Comparison of ENCODE assay signal across 7 cellular contexts in the genomic region with DNA sequence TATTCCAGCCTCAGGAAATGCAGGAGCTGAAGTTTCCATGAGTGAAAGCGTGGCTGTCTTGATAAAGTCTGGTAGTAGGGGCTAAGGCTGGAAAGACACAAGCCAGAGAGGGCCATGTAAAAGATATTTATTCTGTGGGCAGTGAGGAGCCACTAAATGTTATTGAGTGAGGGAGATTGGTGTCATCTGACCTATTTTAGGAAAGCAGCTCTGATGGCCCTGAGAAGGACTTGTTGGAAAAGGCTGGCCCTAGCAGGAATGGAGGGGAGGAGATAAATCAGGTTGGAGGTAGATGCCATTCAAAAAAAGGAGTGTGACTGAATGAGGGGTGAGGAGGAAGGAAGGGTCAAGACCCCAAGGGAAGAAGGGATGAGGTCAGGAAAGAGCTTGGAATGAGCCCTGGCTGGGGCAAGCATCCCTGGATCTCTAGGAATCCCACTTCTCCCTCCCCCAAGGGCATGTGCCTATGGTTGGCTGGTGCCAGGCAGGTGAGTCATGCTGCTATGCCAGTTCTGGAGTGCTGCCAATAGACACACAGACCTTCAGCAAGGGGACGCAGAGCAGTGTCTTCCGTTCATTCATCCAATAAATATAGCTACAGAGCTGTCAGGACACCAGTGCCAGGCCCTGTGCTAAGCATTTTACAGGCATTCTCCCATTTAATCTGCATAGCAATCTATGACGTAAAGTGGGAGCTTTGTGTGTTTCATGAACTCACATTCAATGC. TPM values are rescaled to one million over a fixed set of nuclear protein-coding genes. Genes with fewer than 3 reads are reported as not detected.
DNase-seq lines count a peak whose midpoint lies in the region; ATAC-seq and TF ChIP-seq lines count a peak whose summit lies in the region.

No MANE protein-coding gene starts in this region.

- TF ChIP-seq EP300 in gastroesophageal sphincter (IDR thresholded peaks at IDR 0.05): no peak
- TF ChIP-seq EP300 in sigmoid colon (IDR thresholded peaks at IDR 0.05): peak in 1 of 4 donors; percentile 71

- H3K27ac ChIP-seq in RWPE2 (ENCODE audit: poor library complexity, severe bottlenecking): peak overlapping the region; percentile 99
- peak overlapping the region in 3 of 4 donors; percentile 62 to 88 (median 81) for H3K27ac ChIP-seq in gastroesophageal sphincter
- H3K27ac ChIP-seq in sigmoid colon: peak overlapping the region; percentile 33 to 82 (median 66)

- no peaks in the 10 kb centered on the region for H3K36me3 Mint-ChIP-seq in natural killer cell
- H3K36me3 Mint-ChIP-seq in stimulated activated memory B cell treated with anti-CD40 and anti-IgM and Interleukin-4, amounts not matched to agents 10 μg/mL and 1 μg/mL and 100 μg/mL, for 72 hours: no peaks in the 10 kb centered on the region

- no peak overlapping the region for H3K4me3 Mint-ChIP-seq in natural killer cell
- H3K4me3 Mint-ChIP-seq in stimulated activated memory B cell treated with anti-CD40 and anti-IgM and Interleukin-4, amounts not matched to agents 10 μg/mL and 1 μg/mL and 100 μg/mL, for 72 hours: no peak overlapping the region

- no peaks in the 10 kb centered on the region for H3K9me3 Mint-ChIP-seq in natural killer cell
- no peaks in the 10 kb centered on the region for H3K9me3 Mint-ChIP-seq in stimulated activated memory B cell treated with anti-CD40 and anti-IgM and Interleukin-4, amounts not matched to agents 10 μg/mL and 1 μg/mL and 100 μg/mL, for 72 hours

- H3K4me1 Mint-ChIP-seq in natural killer cell: no peaks in the 10 kb centered on the region
- peaks cover 7% of the 10 kb centered on the region for H3K4me1 Mint-ChIP-seq in stimulated activated memory B cell treated with anti-CD40 and anti-IgM and Interleukin-4, amounts not matched to agents 10 μg/mL and 1 μg/mL and 100 μg/mL, for 72 hours

- no peak overlapping the region for H3K27ac Mint-ChIP-seq in natural killer cell
- no peak overlapping the region for H3K27ac Mint-ChIP-seq in stimulated activated memory B cell treated with anti-CD40 and anti-IgM and Interleukin-4, amounts not matched to agents 10 μg/mL and 1 μg/mL and 100 μg/mL, for 72 hours

- WGBS in gastroesophageal sphincter (ENCODE audit: low coverage in 1 of 2), 2 donors: 8 to 19% methylated on average over 2 to 3 of the region's 4 CpGs
- WGBS in sigmoid colon, 2 donors: 38 to 62% methylated on average over 4 of the region's 4 CpGs

- H3K27me3 Mint-ChIP-seq in natural killer cell (ENCODE audit: low read depth in 2 of 2): no peaks in the 10 kb centered on the region
- H3K27me3 Mint-ChIP-seq in stimulated activated memory B cell treated with anti-CD40 and anti-IgM and Interleukin-4, amounts not matched to agents 10 μg/mL and 1 μg/mL and 100 μg/mL, for 72 hours: no peaks in the 10 kb centered on the region

- H3K4me3 ChIP-seq in RWPE2 (ENCODE audit: severe bottlenecking) (no peak overlapping the region), gastroesophageal sphincter (no peak overlapping the region), sigmoid colon (no peak overlapping the region)

- H3K36me3 ChIP-seq in RWPE2 (ENCODE audit: low read depth) (no peaks in the 10 kb centered on the region), gastroesophageal sphincter (peaks cover 0 to 23% of the 10 kb centered on the region in 2 donors), sigmoid colon (peaks cover 0 to 16% (median 5%) of the 10 kb centered on the region in 4 donors)

- H3K4me1 ChIP-seq in RWPE2 (ENCODE audit: insufficient read depth, poor library complexity, severe bottlenecking) (peaks cover 47% of the 10 kb centered on the region), gastroesophageal sphincter (peaks cover 0 to 24% (median 8%) of the 10 kb centered on the region in 3 donors), sigmoid colon (peaks cover 0 to 30% (median 22%) of the 10 kb centered on the region in 4 donors)

- no peaks in the 10 kb centered on the region for H3K9me3 ChIP-seq in RWPE2 (ENCODE audit: severe bottlenecking)
- H3K9me3 ChIP-seq in gastroesophageal sphincter: no peaks in the 10 kb centered on the region
- no peaks in the 10 kb centered on the region for H3K9me3 ChIP-seq in sigmoid colon

- TF ChIP-seq POLR2A in gastroesophageal sphincter (IDR thresholded peaks at IDR 0.05) (no peak), sigmoid colon (IDR thresholded peaks at IDR 0.05) (no peak)

- no peaks in the 10 kb centered on the region for H3K27me3 ChIP-seq in RWPE2 (ENCODE audit: insufficient read depth, poor library complexity, severe bottlenecking)
- no peaks in the 10 kb centered on the region for H3K27me3 ChIP-seq in gastroesophageal sphincter
- H3K27me3 ChIP-seq in sigmoid colon: no peaks in the 10 kb centered on the region

- DNase-seq in HUDEP-2 (lab: John Stamatoyannopoulos, UW; ENCODE audit: unreplicated experiment in 76 of 76): peak in 47 of 76 experiments; percentile 3 to 65 (median 23)
- peak; percentile 95 for DNase-seq in RWPE2 (ENCODE audit: low spot score)
- DNase-seq in sigmoid colon: no peak
- no peak for DNase-seq in NOMO-1 treated with DMSO at 0.1 percent for 48 hours (lab: John Stamatoyannopoulos, UW; ENCODE audit: unreplicated experiment)
- DNase-seq in natural killer cell: no peak

- peak; percentile 62 for ATAC-seq in RWPE2 (ENCODE audit: low read depth)
- ATAC-seq in gastroesophageal sphincter: peak; percentile 88
- no peak for ATAC-seq in natural killer cell
- ATAC-seq in stimulated activated memory B cell treated with anti-CD40 and anti-IgM and Interleukin-4, amounts not matched to agents 10 μg/mL and 1 μg/mL and 100 μg/mL, for 72 hours: no peak

- TF ChIP-seq CTCF in RWPE2 (IDR thresholded peaks at IDR 0.05; ENCODE audit: poor library complexity, severe bottlenecking) (no peak), gastroesophageal sphincter (IDR thresholded peaks at IDR 0.05) (no peak), sigmoid colon (IDR thresholded peaks at IDR 0.05) (no peak), natural killer cell (IDR thresholded peaks at IDR 0.05) (no peak)

- intact Hi-C loops in sigmoid colon (cut with DNase I) (no loop called here), natural killer cell (cut with micrococcal nuclease) (no loop called here)

RNA-seq across cellular contexts. Expression of a gene that starts 2.0 kb away (rescaled TPM):
- total RNA-seq in gastroesophageal sphincter: under 1 TPM in 1 of 4 donors, not detected in 3; 0.54 TPM
- under 1 TPM in 1 of 4 donors, not detected in 3; 0.49 TPM for total RNA-seq in sigmoid colon
- polyA plus RNA-seq in sigmoid colon: 1 to 10 TPM in 1 of 3 donors, under 1 TPM in 1, not detected in 1; 0.31 to 1.2 TPM
- total RNA-seq in natural killer cell: not detected

RNA-seq across cellular contexts. Expression of a gene that starts 9.7 kb away (rescaled TPM):
- 1 to 10 TPM in 2 of 4 donors, under 1 TPM in 2; 0.62 to 2.5 (median 1.1) TPM for total RNA-seq in gastroesophageal sphincter
- under 1 TPM in 1 of 4 donors, not detected in 3; 0.71 TPM for total RNA-seq in sigmoid colon
- 1 to 10 TPM in 1 of 3 donors, under 1 TPM in 1, not detected in 1; 0.26 to 1.2 TPM for polyA plus RNA-seq in sigmoid colon
- total RNA-seq in natural killer cell: not detected

RNA-seq across cellular contexts. Expression of a gene that starts 15.0 kb away (rescaled TPM):
- total RNA-seq in gastroesophageal sphincter (not detected), sigmoid colon (not detected), natural killer cell (under 1 TPM in 1 of 3 donors, not detected in 2; 0.32 TPM)
- not detected for polyA plus RNA-seq in sigmoid colon

RNA-seq across cellular contexts. Expression of a gene that starts 58.8 kb away (rescaled TPM):
- total RNA-seq in gastroesophageal sphincter (10 to 100 TPM in 1 of 4 donors, 1 to 10 TPM in 3; 1.2 to 10.3 (median 2.9) TPM), sigmoid colon (10 to 100 TPM in 1 of 4 donors, 1 to 10 TPM in 2, under 1 TPM in 1; 0.83 to 23.4 (median 5.4) TPM), natural killer cell (1 to 10 TPM in 2 of 3 donors, under 1 TPM in 1; 0.14 to 2.0 (median 1.6) TPM)
- 1 to 10 TPM; 1.2 to 2.5 (median 2.5) TPM for polyA plus RNA-seq in sigmoid colon

Comparison
In these comparisons a context has a peak if more than half of its experiments do, and no peak if none do; other contexts are left out.
1. DNase-seq: peak in HUDEP-2 (47 of 76) and RWPE2 (single experiment); none in sigmoid colon (single experiment), NOMO-1 treated with DMSO at 0.1 percent for 48 hours (single experiment) and natural killer cell (single experiment).
2. ATAC-seq: peak in RWPE2 (single experiment) and gastroesophageal sphincter (single experiment); none in natural killer cell (0 of 3) and stimulated activated memory B cell treated with anti-CD40 and anti-IgM and Interleukin-4, amounts not matched to agents 10 μg/mL and 1 μg/mL and 100 μg/mL, for 72 hours (single experiment).
3. Peak in every context shown above with its lines, with median percentiles within 50 percentile points of each other: H3K27ac ChIP-seq.